Comparison of ENCODE assay signal across 19 cellular contexts in the genomic region with DNA sequence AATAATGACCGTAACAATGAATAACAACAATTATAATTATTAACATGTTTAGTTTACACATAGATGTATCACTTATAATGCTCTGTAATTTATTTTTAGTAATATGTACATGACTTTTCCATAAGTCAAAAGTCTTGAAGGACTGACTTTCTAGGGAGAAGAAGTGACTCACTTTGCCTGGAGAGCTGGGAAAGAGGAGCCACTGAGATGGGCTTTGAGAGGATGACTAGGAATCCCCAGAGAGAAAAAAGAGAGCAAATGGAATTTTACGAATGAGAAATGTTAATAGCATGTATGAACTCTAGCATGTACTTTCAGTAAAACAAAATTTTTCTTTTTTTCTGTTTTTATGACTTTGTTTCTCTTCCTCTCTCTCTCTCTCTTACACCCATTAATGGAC.
A peak's percentile ranks its signal among the peaks of the same experiment; 100 is the strongest.
DNase-seq lines count a peak whose midpoint lies in the region; ATAC-seq, FAIRE-seq and TF ChIP-seq lines count a peak whose summit lies in the region.
"Had no signal": no experiment of that assay in that cellular context is flagged by ENCODE, and none has a peak within 500 bp of the region (broad histone marks: within the 10 kb centered on the region; RNA-seq: fewer than 3 reads in every experiment).

No MANE protein-coding gene starts in this region.

- H3K27ac Mint-ChIP-seq in activated CD4-positive, alpha-beta T cell treated with anti-CD3 and anti-CD28 coated beads for 36 hours = no peak overlapping the region
- H3K27ac Mint-ChIP-seq: IgD-negative memory B cell had no signal

- no peaks in the 10 kb centered on the region for H3K9me3 Mint-ChIP-seq in activated CD4-positive, alpha-beta T cell treated with anti-CD3 and anti-CD28 coated beads for 36 hours (ENCODE audit: low read depth)
- H3K9me3 Mint-ChIP-seq: CD14-positive monocyte had no signal

- BruUV-seq in OCI-LY7 (replicated peaks; lab: Mats Ljungman, UMichigan) = no TSS peak

- H3K4me3 Mint-ChIP-seq in activated CD4-positive, alpha-beta T cell treated with anti-CD3 and anti-CD28 coated beads for 36 hours = no peak overlapping the region
- H3K4me3 Mint-ChIP-seq: CD14-positive monocyte, IgD-negative memory B cell had no signal

- DNase-seq in GM03348 (ENCODE audit: low spot score) (peak; percentile 71), brain microvascular endothelial cell (peak; percentile 16), fibroblast of the aortic adventitia (ENCODE audit: low read depth) (peak; percentile 56), OCI-LY7 (ENCODE audit: low spot score) (no peak), kidney glomerular epithelial cell (lab: John Stamatoyannopoulos, UW) (no peak), kidney (no peak)
- no peak for DNase-seq in activated CD4-positive, alpha-beta T cell treated with anti-CD3 and anti-CD28 coated beads for 36 hours
- DNase-seq: DMS79, GOT3, Karpas-422, NCI-H1092, NCI-H1436 treated with DMSO at 0.1 percent for 48 hours, NCI-H2029 treated with DMSO at 0.1 percent for 48 hours, Peyer's patch had no signal

- no peaks in the 10 kb centered on the region for H3K27me3 ChIP-seq in brain microvascular endothelial cell (replicated peaks)
- H3K27me3 ChIP-seq: MG63, Peyer's patch, SJSA1 had no signal

- H4K20me1 ChIP-seq in OCI-LY7 (ENCODE audit: insufficient read depth, low read length) = no peaks in the 10 kb centered on the region

- no peak for FAIRE-seq in kidney (lab: Jason Lieb, UNC)
- FAIRE-seq: G401.6 had no signal

- intact Hi-C loops in OCI-LY7 (cut with micrococcal nuclease; ENCODE audit: unreplicated experiment) (no loop called here), kidney (cut with DNase I) (no loop called here)
- intact Hi-C loops in activated CD4-positive, alpha-beta T cell treated with anti-CD3 and anti-CD28 coated beads for 36 hours (cut with DNase I, micrococcal nuclease) = no loop called here

- H3K9ac ChIP-seq in kidney (ENCODE audit: low read length in 2 of 2) = no peak overlapping the region

- no peaks in the 10 kb centered on the region for H3K9me3 ChIP-seq in OCI-LY7 (ENCODE audit: low read length)
- no peaks in the 10 kb centered on the region for H3K9me3 ChIP-seq in kidney (ENCODE audit: control insufficient read depth in 1 of 2, low read length in 2 of 2)
- H3K9me3 ChIP-seq: MG63, Peyer's patch, SJSA1 had no signal

- ATAC-seq in activated CD4-positive, alpha-beta T cell treated with anti-CD3 and anti-CD28 coated beads for 36 hours = no peak

- no peaks in the 10 kb centered on the region for H3K36me3 Mint-ChIP-seq in activated CD4-positive, alpha-beta T cell treated with anti-CD3 and anti-CD28 coated beads for 36 hours (ENCODE audit: low read depth)
- H3K36me3 Mint-ChIP-seq: CD14-positive monocyte had no signal

- no peaks in the 10 kb centered on the region for H3K27me3 Mint-ChIP-seq in activated CD4-positive, alpha-beta T cell treated with anti-CD3 and anti-CD28 coated beads for 36 hours

- no peaks in the 10 kb centered on the region for H3K36me3 ChIP-seq in brain microvascular endothelial cell (replicated peaks)
- H3K36me3 ChIP-seq in OCI-LY7 (ENCODE audit: insufficient read depth, low read length) = no peaks in the 10 kb centered on the region
- no peaks in the 10 kb centered on the region for H3K36me3 ChIP-seq in kidney (ENCODE audit: control insufficient read depth in 1 of 2, insufficient read depth in 2 of 2, low read length in 2 of 2)
- H3K36me3 ChIP-seq: MG63, Peyer's patch, SJSA1 had no signal

- CTCF ChIA-PET in OCI-LY7 (lab: Charles Lee; ENCODE audit: unreplicated experiment) = no interaction called here
- CTCF ChIA-PET in activated CD4-positive, alpha-beta T cell treated with anti-CD3 and anti-CD28 coated beads for 36 hours (lab: Charles Lee) = interaction anchor here (1.6 kb wide), 1 partner anchor 11 kb away, joined by 4 read pairs; no protein-coding TSS in a partner anchor

- in situ Hi-C loops in brain microvascular endothelial cell (cut with HindIII; ENCODE audit: low pct_ligation_motif_present, low sequenced_read_pairs) = no loop called here

- no peaks in the 10 kb centered on the region for H3K4me1 Mint-ChIP-seq in activated CD4-positive, alpha-beta T cell treated with anti-CD3 and anti-CD28 coated beads for 36 hours
- H3K4me1 Mint-ChIP-seq: CD14-positive monocyte had no signal

- H3K4me3 ChIP-seq in brain microvascular endothelial cell (ENCODE audit: low read depth, low read length) (no peak overlapping the region), fibroblast of the aortic adventitia (ENCODE audit: low read depth, low read length) (no peak overlapping the region), OCI-LY7 (ENCODE audit: low read depth, low read length, poor library complexity, severe bottlenecking) (no peak overlapping the region), kidney (ENCODE audit: low read length in 2 of 2) (no peak overlapping the region)
- H3K4me3 ChIP-seq: MG63, Peyer's patch, SJSA1 had no signal

- no peak overlapping the region for H3K4me2 ChIP-seq in OCI-LY7 (ENCODE audit: low read length)

- TF ChIP-seq CTCF in brain microvascular endothelial cell (IDR thresholded peaks at IDR 0.05; ENCODE audit: low read depth, low read length, missing control alignments) (no peak), fibroblast of the aortic adventitia (IDR thresholded peaks at IDR 0.05; ENCODE audit: insufficient read depth, low read length) (no peak), OCI-LY7 (conservative IDR thresholded peaks at IDR 0.05; ENCODE audit: low read length) (no peak), kidney (IDR thresholded peaks at IDR 0.05; ENCODE audit: borderline replicate concordance, extremely low read depth, insufficient read depth) (no peak)

- H3K9me2 ChIP-seq in OCI-LY7 (ENCODE audit: insufficient read depth, low read length) = no peaks in the 10 kb centered on the region

- H3K27ac ChIP-seq in brain microvascular endothelial cell (no peak overlapping the region), OCI-LY7 (ENCODE audit: low read depth, low read length, poor library complexity, severe bottlenecking) (no peak overlapping the region), kidney (ENCODE audit: low read depth in 2 of 2, low read length in 2 of 2) (no peak overlapping the region)
- H3K27ac ChIP-seq: Peyer's patch, SJSA1 had no signal

- POLR2A ChIA-PET in OCI-LY7 (lab: Charles Lee) = interaction anchor here (0.9 kb wide), 1 partner anchor 11 kb away, joined by 4 read pairs; no protein-coding TSS in a partner anchor
- POLR2A ChIA-PET in activated CD4-positive, alpha-beta T cell treated with anti-CD3 and anti-CD28 coated beads for 36 hours (lab: Charles Lee) = no interaction called here

- peaks cover 13% of the 10 kb centered on the region for H3K4me1 ChIP-seq in OCI-LY7 (ENCODE audit: insufficient read depth, low read length, poor library complexity, severe bottlenecking)
- H3K4me1 ChIP-seq in kidney (ENCODE audit: control insufficient read depth in 1 of 2, insufficient read depth in 1 of 2, low read depth in 1 of 2, low read length in 2 of 2) = no peaks in the 10 kb centered on the region
- H3K4me1 ChIP-seq: Peyer's patch, SJSA1 had no signal

- no peak overlapping the region for H2AFZ ChIP-seq in OCI-LY7 (ENCODE audit: low read length)

- no peaks in the 10 kb centered on the region for H3K79me2 ChIP-seq in OCI-LY7 (ENCODE audit: insufficient read depth, low read depth, low read length)

Comparison
In these comparisons a context has a peak if more than half of its experiments do, and no peak if none do; other contexts are left out.
1. DNase-seq: peak in GM03348 (single experiment), brain microvascular endothelial cell (single experiment) and fibroblast of the aortic adventitia (single experiment); none in OCI-LY7 (single experiment), kidney glomerular epithelial cell (single experiment), kidney (single experiment) and activated CD4-positive, alpha-beta T cell treated with anti-CD3 and anti-CD28 coated beads for 36 hours (single experiment).